ENCODE assay signal across 8 cellular contexts in genomic region chr17:45161288-45162021, GRCh38. TPM values are rescaled to one million over a fixed set of nuclear protein-coding genes. Genes with fewer than 3 reads are reported as not detected.
DNase-seq lines count a peak whose midpoint lies in the region; ATAC-seq, FAIRE-seq and TF ChIP-seq lines count a peak whose summit lies in the region.

Gene HEXIM2 (plus strand): TSS chr17:45161875. CDS start chr17:45162794, 919 bp downstream.

- DNase-seq in BE2C (peak; percentile 96), GM19239 (ENCODE audit: insufficient read length, low spot score) (peak; percentile 87), NCI-H510A treated with DMSO at 0.1 percent for 48 hours (lab: John Stamatoyannopoulos, UW) (peak; percentile 99), choroid plexus epithelial cell (ENCODE audit: low read depth) (peak; percentile 100), kidney epithelial cell (ENCODE audit: low read depth) (peak; percentile 96)
- peak; percentile 97 for DNase-seq in activated CD4-positive, alpha-beta T cell treated with anti-CD3 and anti-CD28 coated beads for 36 hours
- peak; percentile 97 for DNase-seq in stimulated activated CD4-positive, alpha-beta T cell treated with anti-CD3 and anti-CD28 coated beads, Interleukin-15, amount 100 ng/mL, for 24 hours

- H3K9me3 Mint-ChIP-seq in activated CD4-positive, alpha-beta T cell treated with anti-CD3 and anti-CD28 coated beads for 36 hours (ENCODE audit: low read depth) = no peaks in the 10 kb centered on the region

- POLR2A ChIA-PET in activated CD4-positive, alpha-beta T cell treated with anti-CD3 and anti-CD28 coated beads for 36 hours (lab: Charles Lee) = interaction anchor here (0.7 to 5.8 kb wide), 11 partner anchors 10 to 151 kb away, joined by 3 to 247 read pairs (median 6); partner anchors contain the start of genes ACBD4, HEXIM1 and NMT1

- H3K4me1 ChIP-seq in BE2C = peaks cover 11% of the 10 kb centered on the region; the same call in 1 of the 2 replicates

- peaks cover 24% of the 10 kb centered on the region for H3K4me1 Mint-ChIP-seq in activated CD4-positive, alpha-beta T cell treated with anti-CD3 and anti-CD28 coated beads for 36 hours

- ATAC-seq in HG03442 (IDR thresholded peaks at IDR 0.05; ENCODE audit: unreplicated experiment) = peak; percentile 86
- ATAC-seq in activated CD4-positive, alpha-beta T cell treated with anti-CD3 and anti-CD28 coated beads for 36 hours = peak; percentile 97

- H3K27me3 Mint-ChIP-seq in activated CD4-positive, alpha-beta T cell treated with anti-CD3 and anti-CD28 coated beads for 36 hours = no peaks in the 10 kb centered on the region

- H3K36me3 ChIP-seq in BE2C (peaks cover 4% of the 10 kb centered on the region), kidney epithelial cell (ENCODE audit: control insufficient read depth, insufficient read depth, low read length) (no peaks in the 10 kb centered on the region)

- H3K27ac Mint-ChIP-seq in activated CD4-positive, alpha-beta T cell treated with anti-CD3 and anti-CD28 coated beads for 36 hours = peak within 1 kb of the TSS; percentile 96

- H3K27me3 ChIP-seq in BE2C (no peaks in the 10 kb centered on the region), kidney epithelial cell (ENCODE audit: control insufficient read depth, insufficient read depth, low read length) (no peaks in the 10 kb centered on the region)

- CTCF ChIA-PET in activated CD4-positive, alpha-beta T cell treated with anti-CD3 and anti-CD28 coated beads for 36 hours (lab: Charles Lee) = interaction anchor here (0.7 to 9.5 kb wide), 10 partner anchors 11 to 223 kb away, joined by 3 to 139 read pairs (median 6); partner anchors contain the start of genes ACBD4, HEXIM1 and MAP3K14

- H3K36me3 Mint-ChIP-seq in activated CD4-positive, alpha-beta T cell treated with anti-CD3 and anti-CD28 coated beads for 36 hours (ENCODE audit: low read depth) = peaks cover 25% of the 10 kb centered on the region

- intact Hi-C loops in activated CD4-positive, alpha-beta T cell treated with anti-CD3 and anti-CD28 coated beads for 36 hours (cut with DNase I, micrococcal nuclease) = loop anchor here (1.0 to 5.0 kb wide), 13 partner anchors 11 to 1031 kb away; partner anchors contain the start of genes ACBD4 (in 2 of the 2), HEXIM1 (in 2 of the 2), NMT1 (in 2 of the 2) and DCAKD (in 1 of the 2)

- peak within 1 kb of the TSS; percentile 96 for H3K4me3 Mint-ChIP-seq in activated CD4-positive, alpha-beta T cell treated with anti-CD3 and anti-CD28 coated beads for 36 hours

- FAIRE-seq in GM19239 (lab: Jason Lieb, UNC) = peak; percentile 95

- TF ChIP-seq CTCF in BE2C (IDR thresholded peaks at IDR 0.05; ENCODE audit: low read depth, low read length) = no peak
- TF ChIP-seq CTCF in choroid plexus epithelial cell (conservative IDR thresholded peaks at IDR 0.05; ENCODE audit: low read depth, low read length) = no peak
- TF ChIP-seq CTCF in kidney epithelial cell (IDR thresholded peaks at IDR 0.05; ENCODE audit: insufficient read depth, low read length, poor library complexity, severe bottlenecking) = no peak

- no peaks in the 10 kb centered on the region for H3K9me3 ChIP-seq in BE2C

- H3K4me3 ChIP-seq in BE2C (ENCODE audit: low read depth, low read length) = peak within 1 kb of the TSS; percentile 87
- peak within 1 kb of the TSS; percentile 97 for H3K4me3 ChIP-seq in choroid plexus epithelial cell (ENCODE audit: low read depth, low read length)
- H3K4me3 ChIP-seq in kidney epithelial cell (ENCODE audit: low read depth, low read length) = peak within 1 kb of the TSS; percentile 73

RNA-seq across cellular contexts. Expression of gene HEXIM2, which starts in this region (rescaled TPM):
- 15.9 TPM for polyA plus RNA-seq in BE2C (2012; ENCODE audit: insufficient read depth, insufficient read length, low read depth)
- total RNA-seq in activated CD4-positive, alpha-beta T cell treated with anti-CD3 and anti-CD28 coated beads for 36 hours = 1 to 10 TPM; 3.9 to 4.6 TPM
- 7.7 and 10.4 TPM in 2 replicates for total RNA-seq in kidney epithelial cell

Comparison
In these comparisons a context has a peak if more than half of its experiments do, and no peak if none do; other contexts are left out.
1. Peak in every context shown above with its lines: DNase-seq, ATAC-seq and H3K4me3 ChIP-seq.